ENCODE assay signal across 20 cellular contexts in the genomic region with DNA sequence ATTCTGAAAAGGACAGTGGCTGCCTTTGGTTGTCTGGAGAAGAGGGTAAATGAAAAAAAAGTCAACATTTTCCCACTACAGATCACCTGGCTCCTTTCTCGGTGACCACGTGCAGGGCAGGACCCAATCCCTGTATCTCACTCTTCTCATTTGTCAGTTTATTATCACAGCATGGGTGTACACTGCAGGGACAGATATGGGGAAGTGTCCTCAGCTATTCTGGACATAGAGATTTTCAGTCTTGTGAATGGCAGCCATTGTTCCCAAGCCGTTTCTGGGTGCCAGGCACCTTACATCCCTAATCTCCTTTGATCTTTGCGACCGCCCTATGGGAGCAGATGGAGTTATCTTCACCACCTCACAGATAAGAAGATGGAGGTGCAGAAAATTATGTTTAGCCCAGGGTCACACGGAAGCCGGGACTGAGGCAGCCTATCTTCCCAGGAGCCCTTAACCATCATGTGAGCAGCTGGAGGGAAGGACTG. TPM values are rescaled to one million over a fixed set of nuclear protein-coding genes. Genes with fewer than 3 reads are reported as not detected.
DNase-seq lines count a peak whose midpoint lies in the region; ATAC-seq and TF ChIP-seq lines count a peak whose summit lies in the region.
"Had no signal": no experiment of that assay in that cellular context is flagged by ENCODE, and none has a peak within 500 bp of the region (broad histone marks: within the 10 kb centered on the region; RNA-seq: fewer than 3 reads in every experiment).

No MANE protein-coding gene starts in this region.

- intact Hi-C loops in IMR-90 (cut with micrococcal nuclease) = no loop called here
- intact Hi-C loops in PC-3 (cut with micrococcal nuclease) = no loop called here
- intact Hi-C loops in colonic mucosa (cut with DNase I) = no loop called here
- intact Hi-C loops in spleen (cut with DNase I; ENCODE audit: low total_unique reads) = no loop called here

- H3K27ac ChIP-seq in IMR-90 (ENCODE audit: insufficient read depth, low read length) = no peak overlapping the region
- H3K27ac ChIP-seq in PC-3 (ENCODE audit: low read length) = peak overlapping the region; percentile 85
- H3K27ac ChIP-seq in colonic mucosa = peak overlapping the region; percentile 32
- H3K27ac ChIP-seq in spleen = no peak overlapping the region
- no peak overlapping the region for H3K27ac ChIP-seq in MM.1S (ENCODE audit: low read length)
- H3K27ac ChIP-seq: SJSA1 had no signal

- H3F3A ChIP-seq in PC-3 (ENCODE audit: low read length, unreplicated experiment) = peaks cover 11% of the 10 kb centered on the region
- H3F3A ChIP-seq in MM.1S (ENCODE audit: insufficient read depth, low read length) = no peaks in the 10 kb centered on the region

- no peak overlapping the region for H2BK120ac ChIP-seq in IMR-90 (ENCODE audit: low read depth, low read length)

- no peak overlapping the region for H3K14ac ChIP-seq in IMR-90 (replicated peaks; ENCODE audit: low read depth, low read length)

- peak overlapping the region; percentile 17 for H3K4ac ChIP-seq in IMR-90 (ENCODE audit: low read depth, low read length)

- peaks cover 18 to 37% of the 10 kb centered on the region in 2 experiments; a peak in 3 of 4 replicates for H3K79me1 ChIP-seq in IMR-90 (ENCODE audit: low read depth in 1 of 2, low read length in 2 of 2)

- H3K4me1 ChIP-seq in IMR-90 (ENCODE audit: control insufficient read depth, insufficient read depth, low read length) (peaks cover 12% of the 10 kb centered on the region), PC-3 (ENCODE audit: insufficient read depth, low read length) (peaks cover 57% of the 10 kb centered on the region), colonic mucosa (no peaks in the 10 kb centered on the region), spleen (peaks cover 0 to 13% (median 6%) of the 10 kb centered on the region in 6 donors), MM.1S (ENCODE audit: low read length) (no peaks in the 10 kb centered on the region)

- no peak overlapping the region for H3K56ac ChIP-seq in IMR-90 (ENCODE audit: extremely low read depth, insufficient read depth, low read length)

- H4K20me1 ChIP-seq in IMR-90 (ENCODE audit: insufficient read depth, low read length) (no peaks in the 10 kb centered on the region), PC-3 (ENCODE audit: low read length) (0 out of 2 replicates have a peak, but pooled peaks cover 4% of the 10 kb centered on the region), MM.1S (ENCODE audit: insufficient read depth, low read length) (no peaks in the 10 kb centered on the region)

- H3K23ac ChIP-seq in IMR-90 (ENCODE audit: low read depth, low read length) = no peak overlapping the region

- TF ChIP-seq POLR2A in IMR-90 (IDR thresholded peaks at IDR 0.05; ENCODE audit: low read depth, low read length) (no peak), spleen (IDR thresholded peaks at IDR 0.05) (no peak)

- in situ Hi-C loops in IMR-90 (cut with MboI; ENCODE audit: low sequenced_read_pairs) = loop anchor here (25.0 kb wide), 1 partner anchor 690 kb away; the partner anchor contains the start of gene PMP22

- H3K9ac ChIP-seq in IMR-90 (ENCODE audit: low read depth, low read length) (no peak overlapping the region), PC-3 (ENCODE audit: low read length) (no peak overlapping the region), colonic mucosa (ENCODE audit: low read depth in 2 of 2, low read length in 2 of 2) (peak overlapping the region in 1 of 2 donors; percentile 34), MM.1S (ENCODE audit: low read length) (no peak overlapping the region)

- peaks cover 97% of the 10 kb centered on the region for H3K79me2 ChIP-seq in PC-3 (ENCODE audit: low read length)
- H3K79me2 ChIP-seq in MM.1S (ENCODE audit: low read length) = no peaks in the 10 kb centered on the region

- no peaks in the 10 kb centered on the region for H3K27me3 ChIP-seq in IMR-90 (ENCODE audit: control insufficient read depth, insufficient read depth, low read length)
- no peaks in the 10 kb centered on the region for H3K27me3 ChIP-seq in PC-3 (ENCODE audit: low read length)
- no peaks in the 10 kb centered on the region for H3K27me3 ChIP-seq in colonic mucosa
- peaks cover 0 to 18% (median 0%) of the 10 kb centered on the region in 7 donors for H3K27me3 ChIP-seq in spleen (replicated peaks in 1 of 7)
- H3K27me3 ChIP-seq in MM.1S (replicated peaks; ENCODE audit: insufficient read depth, low read length) = no peaks in the 10 kb centered on the region
- H3K27me3 ChIP-seq: MG63, SJSA1 had no signal

- DNase-seq in IMR-90 (no peak), PC-3 (peak; percentile 2), colonic mucosa (peak; percentile 46), spleen (peak; percentile 6), DMS79 (lab: John Stamatoyannopoulos, UW) (no peak), MM.1S (no peak)
- DNase-seq: CD4-positive, CD25-positive, alpha-beta regulatory T cell; DMS 273 treated with DMSO at 0.1 percent for 48 hours; DND-41; MG63; NCI-H1092; NCI-H1436 treated with DMSO at 0.1 percent for 48 hours; NCI-H1930; NCI-H510A; NK-92 treated with Interleukin-12 subunit alpha and Interleukin-12 subunit beta, amount 100 ng/mL, for 24 hours had no signal

- H2AK9ac ChIP-seq in IMR-90 (replicated peaks; ENCODE audit: low read depth, low read length, poor library complexity) = no peak overlapping the region

- H4K5ac ChIP-seq in IMR-90 (ENCODE audit: low read depth, low read length) = no peak overlapping the region

- H3K4me2 ChIP-seq in IMR-90 (ENCODE audit: low read depth, low read length) (no peak overlapping the region), PC-3 (ENCODE audit: low read length) (no peak overlapping the region), MM.1S (ENCODE audit: low read depth, low read length) (no peak overlapping the region)
- H3K4me2 ChIP-seq: GM23338 had no signal

- H2AFZ ChIP-seq in IMR-90 (replicated peaks; ENCODE audit: low read length, poor library complexity) = no peak overlapping the region
- H2AFZ ChIP-seq in PC-3 (ENCODE audit: low read length) = no peak overlapping the region
- no peak overlapping the region for H2AFZ ChIP-seq in MM.1S (ENCODE audit: low read length)
- H2AFZ ChIP-seq: GM23338 had no signal

- H4K8ac ChIP-seq in IMR-90 (ENCODE audit: low read depth in 2 of 2, low read length in 2 of 2) = no peak overlapping the region

- no peak for TF ChIP-seq CTCF in IMR-90 (conservative IDR thresholded peaks at IDR 0.05; ENCODE audit: low read depth, low read length)
- TF ChIP-seq CTCF in PC-3 (conservative IDR thresholded peaks at IDR 0.05; ENCODE audit: low read depth, low read length) = no peak
- no peak for TF ChIP-seq CTCF in colonic mucosa (IDR thresholded peaks at IDR 0.05)
- TF ChIP-seq CTCF in spleen (IDR thresholded peaks at IDR 0.05 in 8 of 11, conservative IDR thresholded peaks at IDR 0.05 in 3 of 11) = no peak
- TF ChIP-seq CTCF in MM.1S (IDR thresholded peaks at IDR 0.05; ENCODE audit: low read length) = no peak

- no peak overlapping the region for H2BK20ac ChIP-seq in IMR-90 (ENCODE audit: low read depth, low read length)

- peak overlapping the region; percentile 34; the same call in 1 of the 3 replicates for H2BK15ac ChIP-seq in IMR-90 (ENCODE audit: low read depth, low read length)

- CTCF ChIA-PET in IMR-90 (lab: Yijun Ruan, JAX) = interaction anchor here (0.6 kb wide), 1 partner anchor 76 kb away, joined by 3 read pairs; no protein-coding TSS in a partner anchor
- CTCF ChIA-PET in PC-3 (lab: Charles Lee) = no interaction called here

- H2BK5ac ChIP-seq in IMR-90 (ENCODE audit: low read depth, low read length, poor library complexity, severe bottlenecking) = no peak overlapping the region

- no peaks in the 10 kb centered on the region for H3K9me2 ChIP-seq in PC-3 (replicated peaks; ENCODE audit: low read length)
- H3K9me2 ChIP-seq in MM.1S (replicated peaks; ENCODE audit: insufficient read depth, low read length) = no peaks in the 10 kb centered on the region

- no peak overlapping the region for H4K91ac ChIP-seq in IMR-90 (ENCODE audit: insufficient read depth, low read depth, low read length)

- H3K4me3 ChIP-seq in IMR-90 (ENCODE audit: insufficient read depth, low read depth, low read length) (no peak overlapping the region), PC-3 (ENCODE audit: low read length) (no peak overlapping the region), colonic mucosa (no peak overlapping the region), spleen (no peak overlapping the region), MM.1S (ENCODE audit: low read length) (no peak overlapping the region)
- H3K4me3 ChIP-seq: GM23338, HAP-1, MG63, SJSA1 had no signal

- no CpG with 5 or more reads among the region's 7 CpGs for WGBS in IMR-90 (ENCODE audit: extremely low coverage in 2 of 2, insufficient read length in 1 of 2), 2 experiments
- 89 to 97% (median 93%) methylated on average over 7 of the region's 7 CpGs for WGBS in spleen, 5 donors

- no peak overlapping the region for H3K18ac ChIP-seq in IMR-90 (ENCODE audit: low read depth, low read length)

- H3K9me3 ChIP-seq in IMR-90 (ENCODE audit: control insufficient read depth, insufficient read depth, low read length) (no peaks in the 10 kb centered on the region), PC-3 (ENCODE audit: low read length) (no peaks in the 10 kb centered on the region), colonic mucosa (no peaks in the 10 kb centered on the region), spleen (no peaks in the 10 kb centered on the region), MM.1S (replicated peaks; ENCODE audit: insufficient read depth, low read length) (no peaks in the 10 kb centered on the region)
- H3K9me3 ChIP-seq: HAP-1, MG63, SJSA1 had no signal

- BruUV-seq in IMR-90 (replicated peaks; lab: Mats Ljungman, UMichigan) = no TSS peak
- BruUV-seq in PC-3 (replicated peaks; lab: Mats Ljungman, UMichigan) = no TSS peak

- H2AK5ac ChIP-seq in IMR-90 (ENCODE audit: low read depth, low read length) = no peak overlapping the region; the same call in 1 of the 2 replicates

- dilution Hi-C loops in IMR-90 (cut with HindIII; ENCODE audit: low sequenced_read_pairs, unreplicated experiment) = no loop called here

- POLR2A ChIA-PET in IMR-90 (lab: Charles Lee; ENCODE audit: unreplicated experiment) (no interaction called here), PC-3 (lab: Charles Lee; ENCODE audit: unreplicated experiment) (no interaction called here)

- H3K9me1 ChIP-seq in IMR-90 (ENCODE audit: insufficient read depth, low read length) = peaks cover 10% of the 10 kb centered on the region; the same call in 1 of the 2 replicates

- no peak for TF ChIP-seq RAD21 in IMR-90 (IDR thresholded peaks at IDR 0.05; ENCODE audit: low read length)

- H3K36me3 ChIP-seq in IMR-90 (ENCODE audit: control insufficient read depth, insufficient read depth, low read length) (0 out of 2 replicates have a peak, but pooled peaks cover 2% of the 10 kb centered on the region), PC-3 (ENCODE audit: low read depth, low read length) (peaks cover 16% of the 10 kb centered on the region), colonic mucosa (no peaks in the 10 kb centered on the region), spleen (no peaks in the 10 kb centered on the region), MM.1S (replicated peaks; ENCODE audit: insufficient read depth, low read length) (no peaks in the 10 kb centered on the region)
- H3K36me3 ChIP-seq: MG63 had no signal

- ATAC-seq in IMR-90 (ENCODE audit: low read depth) (no peak), PC-3 (no peak), GM19397 (IDR thresholded peaks at IDR 0.05; ENCODE audit: unreplicated experiment) (no peak)
- ATAC-seq: Right ventricle myocardium inferior had no signal

RNA-seq across cellular contexts. Expression of gene ADORA2B, which starts 7.2 kb away (rescaled TPM):
- total RNA-seq in IMR-90 (2012; rRNA removed) = 5.2 and 5.8 TPM in 2 replicates
- 5.5 and 6.1 TPM in 2 replicates for polyA plus RNA-seq in IMR-90 (2012; rRNA removed)
- 2.7 and 7.4 TPM in 2 replicates for polyA plus RNA-seq in IMR-90 (2012; cell fraction: cytosol; rRNA removed)
- 2.3 and 3.4 TPM in 2 replicates for polyA plus RNA-seq in IMR-90 (2012; cell fraction: nucleus; rRNA removed; ENCODE audit: low replicate concordance)
- 118 and 130 TPM in 2 replicates for total RNA-seq in PC-3 (2014; rRNA removed)
- 10 to 100 TPM; 20.8 to 39.4 TPM for total RNA-seq in colonic mucosa
- total RNA-seq in spleen = 1 to 10 TPM in 2 of 7 donors, under 1 TPM in 3, not detected in 2; 0.77 to 2.7 (median 0.92) TPM
- polyA plus RNA-seq in spleen = under 1 TPM; 0.13 to 0.23 (median 0.16) TPM
- total RNA-seq: CD4-positive, CD25-positive, alpha-beta regulatory T cell had no signal

RNA-seq across cellular contexts. Expression of gene ZSWIM7, which starts 47.4 kb away (rescaled TPM):
- 6.8 and 7.2 TPM in 2 replicates for total RNA-seq in IMR-90 (2012; rRNA removed)
- 12.0 and 12.1 TPM in 2 replicates for polyA plus RNA-seq in IMR-90 (2012; rRNA removed)
- 10.1 and 14.0 TPM in 2 replicates for polyA plus RNA-seq in IMR-90 (2012; cell fraction: cytosol; rRNA removed)
- 12.9 and 28.1 TPM in 2 replicates for polyA plus RNA-seq in IMR-90 (2012; cell fraction: nucleus; rRNA removed; ENCODE audit: low replicate concordance)
- total RNA-seq in PC-3 (2014; rRNA removed) = 96.1 and 97.6 TPM in 2 replicates
- 10 to 100 TPM; 17.7 to 18.8 TPM for total RNA-seq in colonic mucosa
- total RNA-seq in spleen = 10 to 100 TPM; 13.4 to 40.4 (median 20.7) TPM
- polyA plus RNA-seq in spleen = 10 to 100 TPM; 32.8 to 47.6 (median 42.3) TPM

RNA-seq across cellular contexts. Expression of gene TTC19, which starts 47.5 kb away (rescaled TPM):
- total RNA-seq in IMR-90 (2012; rRNA removed) = 12.9 and 19.2 TPM in 2 replicates
- 6.0 and 8.3 TPM in 2 replicates for polyA plus RNA-seq in IMR-90 (2012; rRNA removed)
- 2.3 and 6.1 TPM in 2 replicates for polyA plus RNA-seq in IMR-90 (2012; cell fraction: cytosol; rRNA removed)
- polyA plus RNA-seq in IMR-90 (2012; cell fraction: nucleus; rRNA removed; ENCODE audit: low replicate concordance) = 5.9 and 8.4 TPM in 2 replicates
- 187 and 436 TPM in 2 replicates for total RNA-seq in PC-3 (2014; rRNA removed)
- total RNA-seq in colonic mucosa = 10 to 100 TPM; 44.5 to 55.2 TPM
- 10 to 100 TPM; 29.9 to 59.9 (median 36.6) TPM for total RNA-seq in spleen
- 10 to 100 TPM; 14.6 to 20.3 (median 15.2) TPM for polyA plus RNA-seq in spleen

Comparison
In these comparisons a context has a peak if more than half of its experiments do, and no peak if none do; other contexts are left out.
1. DNase-seq: peak in PC-3 (single experiment), colonic mucosa (single experiment) and spleen (single experiment); none in IMR-90 (single experiment), DMS79 (single experiment) and MM.1S (single experiment).
2. H3K27ac ChIP-seq: peak in PC-3 (single experiment) and colonic mucosa (single experiment); none in IMR-90 (single experiment), spleen (0 of 8) and MM.1S (single experiment).